ENCODE assay signal across 10 cellular contexts in the genomic region with DNA sequence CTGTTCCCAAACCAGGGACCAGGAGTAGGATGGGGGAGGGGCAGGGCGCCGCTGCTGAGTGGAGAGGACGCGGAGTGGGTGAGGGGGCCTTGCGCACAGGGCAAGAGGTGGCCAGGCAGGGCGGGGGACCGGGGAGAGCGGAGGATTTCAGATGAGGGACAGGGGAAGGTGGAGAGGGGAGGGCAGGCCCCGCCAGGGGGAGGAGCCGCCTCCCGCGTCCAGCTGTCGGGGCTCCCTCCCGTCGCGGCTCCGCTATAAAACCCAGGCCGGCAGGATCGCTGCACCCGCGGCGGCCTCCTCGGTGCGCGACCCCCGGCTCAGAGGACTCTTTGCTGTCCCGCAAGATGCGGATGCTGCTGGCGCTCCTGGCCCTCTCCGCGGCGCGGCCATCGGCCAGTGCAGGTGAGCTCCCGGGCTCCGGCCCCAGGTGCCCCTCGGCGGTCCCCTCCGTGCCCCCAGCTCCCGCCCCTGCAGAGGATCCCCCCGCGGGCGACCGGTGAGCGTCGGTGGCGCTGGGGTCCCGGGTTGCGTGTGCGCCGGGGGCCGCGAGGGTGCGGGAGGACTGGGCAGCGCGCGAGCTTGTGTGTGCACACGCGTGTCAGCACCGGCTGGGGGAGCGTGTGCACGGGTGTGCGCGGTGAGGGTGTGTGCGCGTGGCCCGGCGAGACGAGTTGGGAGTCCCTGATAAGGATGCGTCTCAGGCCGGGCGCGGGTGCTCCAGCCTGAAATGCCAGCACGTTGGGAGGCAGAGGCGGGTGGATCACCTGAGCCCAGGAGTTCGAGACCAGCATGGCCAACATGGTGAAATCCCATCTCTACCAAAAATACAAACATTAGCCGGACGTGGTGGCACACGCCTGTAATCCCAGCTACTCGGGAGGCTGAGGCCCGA. TPM values are rescaled to one million over a fixed set of nuclear protein-coding genes. Genes with fewer than 3 reads are reported as not detected.
DNase-seq lines count a peak whose midpoint lies in the region; ATAC-seq, FAIRE-seq and TF ChIP-seq lines count a peak whose summit lies in the region.
"Had no signal": no experiment of that assay in that cellular context is flagged by ENCODE, and none has a peak within 500 bp of the region (broad histone marks: within the 10 kb centered on the region; RNA-seq: fewer than 3 reads in every experiment).

A gene (plus strand): TSS at position 283 of the 892 bp plus-strand sequence. CDS start 62 bp downstream, at position 345.

- H4K20me1 ChIP-seq in PC-3 (ENCODE audit: low read length) = no peaks in the 10 kb centered on the region

- peak; percentile 37 for DNase-seq in GM13977 (ENCODE audit: low spot score)
- DNase-seq in PC-3 = no peak
- peak in 1 of 5 donors; percentile 69 for DNase-seq in heart left ventricle
- DNase-seq in progenitor cell of endocrine pancreas (ENCODE audit: low spot score, unreplicated experiment) = no peak
- DNase-seq in DMS79 treated with DMSO at 0.1 percent for 48 hours (lab: John Stamatoyannopoulos, UW) = no peak
- DNase-seq in RCC 7860 (ENCODE audit: low spot score) = no peak
- DNase-seq in GM10248 (ENCODE audit: extremely low spot score) = no peak
- DNase-seq: NK-92 treated with Interleukin-12 subunit alpha and Interleukin-12 subunit beta, amount 100 ng/mL, for 24 hours had no signal

- no peak within 1 kb of the TSS for H3K27ac Mint-ChIP-seq in progenitor cell of endocrine pancreas

- H3K27me3 ChIP-seq in PC-3 (ENCODE audit: low read length) = peaks cover 33% of the 10 kb centered on the region
- peaks cover 26 to 71% (median 66%) of the 10 kb centered on the region in 9 donors for H3K27me3 ChIP-seq in heart left ventricle

- H3K36me3 ChIP-seq in PC-3 (ENCODE audit: low read depth, low read length) (no peaks in the 10 kb centered on the region), heart left ventricle (no peaks in the 10 kb centered on the region)

- FAIRE-seq in RCC 7860 (lab: Jason Lieb, UNC) = no peak

- TF ChIP-seq POLR2A in heart left ventricle (IDR thresholded peaks at IDR 0.05) = no peak

- H3K4me1 ChIP-seq in PC-3 (ENCODE audit: insufficient read depth, low read length) (0 out of 2 replicates have a peak, but pooled peaks cover 6% of the 10 kb centered on the region), heart left ventricle (peaks cover 0 to 42% (median 21%) of the 10 kb centered on the region in 12 donors)

- peak within 1 kb of the TSS; percentile 67 for H3K4me3 Mint-ChIP-seq in progenitor cell of endocrine pancreas (ENCODE audit: low read depth)

- WGBS in heart left ventricle, 4 donors = 2 to 3% (median 2%) methylated on average over 25 to 81 of the region's 81 CpGs

- no peaks in the 10 kb centered on the region for H3K9me3 ChIP-seq in PC-3 (ENCODE audit: low read length)
- no peaks in the 10 kb centered on the region for H3K9me3 ChIP-seq in heart left ventricle

- in situ Hi-C loops in GM13977 (cut with MboI; ENCODE audit: low pct_unique_long_range_greater_than_20kb, low sequenced_read_pairs, unreplicated experiment) = loop anchor here (25.0 kb wide), 2 partner anchors 262 to 487 kb away; a partner anchor contains a TSS

- no peaks in the 10 kb centered on the region for H3K36me3 Mint-ChIP-seq in progenitor cell of endocrine pancreas (ENCODE audit: insufficient read depth)

- no peaks in the 10 kb centered on the region for H3F3A ChIP-seq in PC-3 (ENCODE audit: low read length, unreplicated experiment)

- H3K4me3 ChIP-seq in PC-3 (ENCODE audit: low read length) (no peak within 1 kb of the TSS), heart left ventricle (peak within 1 kb of the TSS; percentile 24 to 65 (median 54))

- H3K27ac ChIP-seq in PC-3 (ENCODE audit: low read length) = no peak within 1 kb of the TSS
- peak within 1 kb of the TSS in 10 of 12 donors; percentile 24 to 73 (median 55) for H3K27ac ChIP-seq in heart left ventricle

- H3K9me3 Mint-ChIP-seq in progenitor cell of endocrine pancreas (ENCODE audit: low read depth) = no peaks in the 10 kb centered on the region

- H3K4me2 ChIP-seq in PC-3 (ENCODE audit: low read length) = 0 out of 2 replicates have a peak within 1 kb of the TSS, but pooled peaks have one; percentile 23

- peaks cover 66% of the 10 kb centered on the region for H3K27me3 Mint-ChIP-seq in progenitor cell of endocrine pancreas

- TF ChIP-seq CTCF in GM13977 (IDR thresholded peaks at IDR 0.05; ENCODE audit: extremely low read depth, insufficient read depth, missing control alignments) = no peak
- TF ChIP-seq CTCF in PC-3 (conservative IDR thresholded peaks at IDR 0.05; ENCODE audit: low read depth, low read length) = no peak
- no peak for TF ChIP-seq CTCF in heart left ventricle (IDR thresholded peaks at IDR 0.05)
- TF ChIP-seq CTCF in progenitor cell of endocrine pancreas (IDR thresholded peaks at IDR 0.05; ENCODE audit: unreplicated experiment) = no peak
- no peak for TF ChIP-seq CTCF in GM10248 (IDR thresholded peaks at IDR 0.05; ENCODE audit: control extremely low read depth, extremely low read depth, low read depth, missing control alignments)

- no peak for ATAC-seq in PC-3
- peak in 3 of 4 donors; percentile 10 to 33 (median 26) for ATAC-seq in heart left ventricle
- ATAC-seq in HG03432 (IDR thresholded peaks at IDR 0.05; ENCODE audit: unreplicated experiment) = no peak

- H3K4me1 Mint-ChIP-seq in progenitor cell of endocrine pancreas (ENCODE audit: low read depth) = peaks cover 26% of the 10 kb centered on the region

- no peak within 1 kb of the TSS for H3K9ac ChIP-seq in PC-3 (ENCODE audit: low read length)

- H2AFZ ChIP-seq in PC-3 (ENCODE audit: low read length) = no peak within 1 kb of the TSS

- H3K9me2 ChIP-seq in PC-3 (replicated peaks; ENCODE audit: low read length) = no peaks in the 10 kb centered on the region

- BruUV-seq in PC-3 (replicated peaks; lab: Mats Ljungman, UMichigan) = no TSS peak

- POLR2A ChIA-PET in PC-3 (lab: Charles Lee; ENCODE audit: unreplicated experiment) = no interaction called here
- POLR2A ChIA-PET in GM10248 (lab: Yijun Ruan, JAX) = no interaction called here

- CTCF ChIA-PET in PC-3 (lab: Charles Lee) = interaction anchor here (0.5 kb wide), 1 partner anchor 82 kb away, joined by 4 read pairs; no protein-coding TSS in a partner anchor
- CTCF ChIA-PET in GM10248 (lab: Yijun Ruan, JAX) = interaction anchor here (2.9 kb wide), 1 partner anchor 8 kb away, joined by 27 read pairs; no protein-coding TSS in a partner anchor

- no peaks in the 10 kb centered on the region for H3K79me2 ChIP-seq in PC-3 (ENCODE audit: low read length)

- intact Hi-C loops in PC-3 (cut with micrococcal nuclease) (loop anchor here (10.0 kb wide), 2 partner anchors 85 to 205 kb away; no protein-coding TSS in a partner anchor), heart left ventricle (cut with DNase I) (loop anchor here in 1 of 10 donors (10.0 kb wide), 1 partner anchor 285 kb away; no protein-coding TSS in a partner anchor)

RNA-seq across cellular contexts. Expression of the gene that starts here (rescaled TPM):
- total RNA-seq in PC-3 (2014; rRNA removed) = not detected in 2 replicates
- total RNA-seq in heart left ventricle = 10 to 100 TPM; 12.4 to 20.4 (median 17.1) TPM
- polyA plus RNA-seq in heart left ventricle = 10 to 100 TPM; 21.0 to 54.0 TPM
- total RNA-seq in progenitor cell of endocrine pancreas = 8.2 and 9.3 TPM in 2 replicates
- total RNA-seq: osteoblast had no signal

Comparison
In these comparisons a context has a peak if more than half of its experiments do, and no peak if none do; other contexts are left out.
1. ATAC-seq: peak in heart left ventricle (3 of 4); none in PC-3 (single experiment) and HG03432 (single experiment).